14 cellular contexts compared by ENCODE assay signal in genomic region chr18:79687806-79688205, GRCh38. TPM values are rescaled to one million over a fixed set of nuclear protein-coding genes. Genes with fewer than 3 reads are reported as not detected.
DNase-seq lines count a peak whose midpoint lies in the region; ATAC-seq and TF ChIP-seq lines count a peak whose summit lies in the region.
"Had no signal": no experiment of that assay in that cellular context is flagged by ENCODE, and none has a peak within 500 bp of the region (broad histone marks: within the 10 kb centered on the region; RNA-seq: fewer than 3 reads in every experiment).

No MANE protein-coding gene starts in this region.

- no peak for ATAC-seq in T-helper 17 cell
- ATAC-seq: CD8-positive, alpha-beta T cell; left ventricle myocardium superior had no signal

- WGBS in mammary epithelial cell (ENCODE audit: low coverage, missing lambda C conversion rate), result 80% methylated on average over 12 of the region's 12 CpGs
- 95% methylated on average over 12 of the region's 12 CpGs for WGBS in mesenchymal stem cell

- H2BK5ac ChIP-seq in mesenchymal stem cell (ENCODE audit: low read depth, low read length, poor library complexity, severe bottlenecking), result no peak overlapping the region

- no peak overlapping the region for H3K23ac ChIP-seq in mesenchymal stem cell (ENCODE audit: low read length in 2 of 2)

- H3K27me3 Mint-ChIP-seq in T-helper 17 cell, result no peaks in the 10 kb centered on the region

- no peak overlapping the region for H4K91ac ChIP-seq in mesenchymal stem cell (ENCODE audit: low read length)

- peak; percentile 11 for DNase-seq in ELR (ENCODE audit: low read depth)
- DNase-seq in LHCN-M2 (ENCODE audit: low read depth), result peak; percentile 86
- DNase-seq in mammary epithelial cell, result peak; percentile 72
- peak; percentile 29 for DNase-seq in mesenchymal stem cell
- DNase-seq in T-helper 17 cell, result no peak
- DNase-seq in KBM-7, result no peak
- DNase-seq in GDM1 (lab: John Stamatoyannopoulos, UW), result no peak
- DNase-seq: CD8-positive, alpha-beta T cell; Kasumi-1; left ventricle myocardium superior; OCI-M1; T-helper 2 cell had no signal

- H3K27ac ChIP-seq in mammary epithelial cell (ENCODE audit: insufficient read depth, low read depth, low read length), result no peak overlapping the region
- H3K27ac ChIP-seq in mesenchymal stem cell (ENCODE audit: low read length, poor library complexity, severe bottlenecking), result peak overlapping the region; percentile 29
- H3K27ac ChIP-seq: dorsolateral prefrontal cortex, thoracic aorta had no signal

- peaks cover 88% of the 10 kb centered on the region for H3K79me2 ChIP-seq in mammary epithelial cell (ENCODE audit: insufficient read depth, low read length)

- no peak overlapping the region for H3K9ac ChIP-seq in mammary epithelial cell (ENCODE audit: insufficient read depth, low read length)
- no peak overlapping the region for H3K9ac ChIP-seq in mesenchymal stem cell (ENCODE audit: low read length)

- no peaks in the 10 kb centered on the region for H3K4me1 ChIP-seq in mammary epithelial cell (ENCODE audit: insufficient read depth, low read length)
- peaks cover 20% of the 10 kb centered on the region for H3K4me1 ChIP-seq in mesenchymal stem cell (ENCODE audit: control insufficient read depth, insufficient read depth, low read depth, low read length)

- H2BK15ac ChIP-seq in mesenchymal stem cell (ENCODE audit: low read depth, poor library complexity, severe bottlenecking), result no peak overlapping the region

- no peak overlapping the region for H2AK5ac ChIP-seq in mesenchymal stem cell (ENCODE audit: low read length, severe bottlenecking)

- H4K20me1 ChIP-seq in mammary epithelial cell (ENCODE audit: insufficient read depth, low read length), result peaks cover 6% of the 10 kb centered on the region

- H3K27me3 ChIP-seq in mammary epithelial cell (ENCODE audit: insufficient read depth, low read length) (no peaks in the 10 kb centered on the region), mesenchymal stem cell (ENCODE audit: control insufficient read depth in 1 of 2, insufficient read depth in 1 of 2, low read length in 2 of 2) (no peaks in the 10 kb centered on the region)
- H3K27me3 ChIP-seq: dorsolateral prefrontal cortex had no signal

- H3K9me3 ChIP-seq in mammary epithelial cell (replicated peaks; ENCODE audit: insufficient read depth, low read length) (no peaks in the 10 kb centered on the region), mesenchymal stem cell (ENCODE audit: control insufficient read depth, low read length) (no peaks in the 10 kb centered on the region), T-helper 17 cell (ENCODE audit: control insufficient read depth, low read length, poor library complexity, severe bottlenecking) (no peaks in the 10 kb centered on the region)
- H3K9me3 ChIP-seq: thoracic aorta had no signal

- no TSS peak for BruUV-seq in mammary epithelial cell (replicated peaks; lab: Mats Ljungman, UMichigan)

- no peaks in the 10 kb centered on the region for H3K36me3 Mint-ChIP-seq in T-helper 17 cell (ENCODE audit: low read depth)

- H3K4me3 ChIP-seq in mammary epithelial cell (replicated peaks in 1 of 3; ENCODE audit: insufficient read depth in 1 of 3, low read depth in 2 of 3, low read length in 3 of 3), result no peak overlapping the region
- no peak overlapping the region for H3K4me3 ChIP-seq in mesenchymal stem cell (ENCODE audit: insufficient read depth in 1 of 2, low read depth in 1 of 2, low read length in 2 of 2)
- H3K4me3 ChIP-seq: dorsolateral prefrontal cortex, thoracic aorta had no signal

- intact Hi-C loops in mammary epithelial cell (cut with micrococcal nuclease), result loop anchor here (10.0 kb wide), 1 partner anchor 447 kb away; no protein-coding TSS in a partner anchor

- H3K4ac ChIP-seq in mesenchymal stem cell (ENCODE audit: low read depth in 1 of 2, low read length in 2 of 2), result no peak overlapping the region

- no peak overlapping the region for H3K4me2 ChIP-seq in mammary epithelial cell (ENCODE audit: insufficient read depth, low read depth, low read length)
- no peak overlapping the region for H3K4me2 ChIP-seq in mesenchymal stem cell (ENCODE audit: low read length, poor library complexity, severe bottlenecking)

- H3K18ac ChIP-seq in mesenchymal stem cell (ENCODE audit: low read depth in 1 of 2, low read length in 2 of 2), result no peak overlapping the region

- CTCF ChIA-PET in mammary epithelial cell (lab: Charles Lee; ENCODE audit: low non-redundant PET), result no interaction called here

- in situ Hi-C loops in mammary epithelial cell (cut with MboI; ENCODE audit: low sequenced_read_pairs in 2 of 2) (no loop called here), KBM-7 (cut with MboI; ENCODE audit: low pct_unique_long_range_greater_than_20kb, low sequenced_read_pairs) (no loop called here)

- peaks cover 49% of the 10 kb centered on the region for H3K4me1 Mint-ChIP-seq in T-helper 17 cell

- H3K36me3 ChIP-seq in mammary epithelial cell (ENCODE audit: insufficient read depth, low read length) (no peaks in the 10 kb centered on the region), mesenchymal stem cell (ENCODE audit: control insufficient read depth in 1 of 2, insufficient read depth in 2 of 2, low read depth in 1 of 2, low read length in 2 of 2) (peaks cover 0 to 25% of the 10 kb centered on the region in 2 experiments)
- H3K36me3 ChIP-seq: thoracic aorta had no signal

- H2AFZ ChIP-seq in mammary epithelial cell (ENCODE audit: low read depth, low read length) (no peak overlapping the region), mesenchymal stem cell (ENCODE audit: low read depth, low read length) (no peak overlapping the region)

- H3K27ac Mint-ChIP-seq in T-helper 17 cell, result no peak overlapping the region
- H3K27ac Mint-ChIP-seq: CD8-positive, alpha-beta T cell had no signal

- dilution Hi-C loops in mammary epithelial cell (cut with HindIII; ENCODE audit: low sequenced_read_pairs), result loop anchor here (5.0 kb wide), 1 partner anchor 59 kb away; no protein-coding TSS in a partner anchor

- H3K14ac ChIP-seq in mesenchymal stem cell (ENCODE audit: low read length in 2 of 2), result no peak overlapping the region

- H4K8ac ChIP-seq in mesenchymal stem cell (ENCODE audit: low read length), result no peak overlapping the region

- no peak overlapping the region for H2BK120ac ChIP-seq in mesenchymal stem cell (ENCODE audit: low read depth, low read length)

- H3K79me1 ChIP-seq in mesenchymal stem cell (replicated peaks; ENCODE audit: low read length, poor library complexity, severe bottlenecking), result peaks cover 30% of the 10 kb centered on the region

- TF ChIP-seq CTCF in mammary epithelial cell (conservative IDR thresholded peaks at IDR 0.05 in 1 of 2, IDR thresholded peaks at IDR 0.05 in 1 of 2; ENCODE audit: extremely low read depth in 1 of 2, insufficient read depth in 1 of 2, low read depth in 1 of 2, low read length in 2 of 2), result no peak

- H2BK12ac ChIP-seq in mesenchymal stem cell (ENCODE audit: low read length in 2 of 2), result no peak overlapping the region

- H3K4me3 Mint-ChIP-seq in T-helper 17 cell, result no peak overlapping the region
- H3K4me3 Mint-ChIP-seq: CD8-positive, alpha-beta T cell had no signal

RNA-seq across cellular contexts. Expression of gene CTDP1, which starts 8.2 kb away (rescaled TPM):
- total RNA-seq in LHCN-M2 (2014; rRNA removed) (16.4 and 19.7 TPM in 2 replicates), mammary epithelial cell (10 to 100 TPM; 20.7 to 23.5 TPM), T-helper 17 cell (10 to 100 TPM; 61.0 to 65.1 TPM)
- 11.8 TPM for polyA plus RNA-seq in LHCN-M2 (2012)
- 9.6 TPM for polyA plus RNA-seq in mammary epithelial cell
- polyA minus RNA-seq in mammary epithelial cell, result 44.1 TPM
- 11.1 TPM for polyA plus RNA-seq in mesenchymal stem cell (2013, experiment 1 of 2)
- 11.3 TPM for polyA plus RNA-seq in mesenchymal stem cell (2013, experiment 2 of 2)

Comparison
In these comparisons a context has a peak if more than half of its experiments do, and no peak if none do; other contexts are left out.
1. DNase-seq: peak in ELR (single experiment), LHCN-M2 (single experiment), mammary epithelial cell (single experiment) and mesenchymal stem cell (single experiment); none in T-helper 17 cell (0 of 3), KBM-7 (single experiment) and GDM1 (single experiment).